ENCODE assay signal across 6 cellular contexts in the genomic region with DNA sequence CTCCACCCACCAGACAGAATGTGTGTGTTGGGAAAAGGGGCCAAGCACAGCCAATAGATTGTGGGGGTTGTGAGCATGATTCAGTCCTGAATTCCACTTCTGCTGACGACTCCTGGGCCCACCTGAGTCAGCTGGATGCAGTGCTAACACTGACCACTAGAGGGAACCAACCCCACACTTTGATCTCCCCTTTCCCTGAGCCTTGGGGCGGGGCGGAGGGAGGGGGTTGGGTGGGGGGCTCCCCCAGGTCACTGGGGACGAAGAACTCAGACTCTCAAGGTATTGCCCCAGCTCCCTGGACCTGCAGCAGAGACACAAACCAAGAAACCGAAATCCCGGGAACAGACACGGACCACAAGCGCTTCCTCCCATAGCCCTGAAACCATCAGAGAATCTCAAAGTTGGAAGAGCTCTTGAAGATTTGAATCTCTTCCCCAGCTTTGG. TPM values are rescaled to one million over a fixed set of nuclear protein-coding genes. Genes with fewer than 3 reads are reported as not detected.
DNase-seq lines count a peak whose midpoint lies in the region; ATAC-seq, FAIRE-seq and TF ChIP-seq lines count a peak whose summit lies in the region.

No MANE protein-coding gene starts in this region.

- CTCF ChIA-PET in T-cell (lab: Charles Lee), result interaction anchor here (0.6 to 3.0 kb wide), 8 partner anchors 23 to 246 kb away, joined by 3 to 11 read pairs (median 3); no protein-coding TSS in a partner anchor

- H3K27ac Mint-ChIP-seq in T-cell (no peak overlapping the region), chondrocyte (ENCODE audit: unreplicated experiment) (no peak overlapping the region)

- H3K27me3 Mint-ChIP-seq in T-cell (peaks cover 0 to 3% of the 10 kb centered on the region in 2 donors), chondrocyte (ENCODE audit: low read depth) (peaks cover 51% of the 10 kb centered on the region)

- ATAC-seq in T-cell (replicated peaks in 1 of 4) (peak; percentile 67 to 78 (median 73)), HG02884 (IDR thresholded peaks at IDR 0.05; ENCODE audit: unreplicated experiment) (no peak)

- TF ChIP-seq CTCF in chondrocyte (IDR thresholded peaks at IDR 0.05), result peak; percentile 88

- DNase-seq in GM18507 (ENCODE audit: extremely low spot score, insufficient read length, low read depth) (no peak), T-cell (peak in 33 of 34 experiments; percentile 12 to 69 (median 49)), chondrocyte (ENCODE audit: low spot score) (peak; percentile 29), retina (peak; percentile 66), occipital lobe (lab: John Stamatoyannopoulos, UW) (no peak)

- POLR2A ChIA-PET in T-cell (lab: Charles Lee), result interaction anchor here in 1 of 2 donors (0.6 kb wide), 1 partner anchor 1571 kb away, joined by 3 read pairs; no protein-coding TSS in a partner anchor

- peak; percentile 48 for FAIRE-seq in GM18507 (lab: Jason Lieb, UNC)

- H3K4me3 Mint-ChIP-seq in T-cell (no peak overlapping the region), chondrocyte (ENCODE audit: unreplicated experiment) (no peak overlapping the region)

- H3K36me3 Mint-ChIP-seq in T-cell (no peaks in the 10 kb centered on the region), chondrocyte (ENCODE audit: low read depth) (no peaks in the 10 kb centered on the region)

- H3K4me1 Mint-ChIP-seq in T-cell (peaks cover 0 to 5% (median 2%) of the 10 kb centered on the region in 3 donors), chondrocyte (ENCODE audit: low read depth) (no peaks in the 10 kb centered on the region)

- no peaks in the 10 kb centered on the region for H3K9me3 Mint-ChIP-seq in T-cell
- no peaks in the 10 kb centered on the region for H3K9me3 Mint-ChIP-seq in chondrocyte (ENCODE audit: low read depth)

RNA-seq across cellular contexts. Expression of gene CSHL1, which starts 0.6 kb away (rescaled TPM):
- not detected for total RNA-seq in T-cell
- 0.68 TPM in 1 of 3 replicates, not detected in the others for total RNA-seq in chondrocyte
- total RNA-seq in occipital lobe, result not detected

RNA-seq across cellular contexts. Expression of gene GH1, which starts 7.0 kb away (rescaled TPM):
- not detected for total RNA-seq in T-cell
- total RNA-seq in chondrocyte, result not detected in 3 replicates
- not detected for total RNA-seq in occipital lobe

RNA-seq across cellular contexts. Expression of gene CSH1, which starts 15.3 kb away (rescaled TPM):
- total RNA-seq in T-cell (not detected), chondrocyte (14.0 TPM in 1 of 3 replicates, not detected in the others), occipital lobe (not detected)

RNA-seq across cellular contexts. Expression of gene CD79B, which starts 20.5 kb away (rescaled TPM):
- total RNA-seq in T-cell (10 to 100 TPM; 13.4 to 53.1 (median 27.7) TPM), chondrocyte (not detected in 3 replicates), occipital lobe (not detected)

RNA-seq across cellular contexts. Expression of gene GH2, which starts 29.9 kb away (rescaled TPM):
- not detected for total RNA-seq in T-cell
- total RNA-seq in chondrocyte, result not detected in 3 replicates
- not detected for total RNA-seq in occipital lobe

Comparison
In these comparisons a context has a peak if more than half of its experiments do, and no peak if none do; other contexts are left out.
1. DNase-seq: peak in T-cell (33 of 34), chondrocyte (single experiment) and retina (single experiment); none in GM18507 (single experiment) and occipital lobe (single experiment).